In the genomic region with DNA sequence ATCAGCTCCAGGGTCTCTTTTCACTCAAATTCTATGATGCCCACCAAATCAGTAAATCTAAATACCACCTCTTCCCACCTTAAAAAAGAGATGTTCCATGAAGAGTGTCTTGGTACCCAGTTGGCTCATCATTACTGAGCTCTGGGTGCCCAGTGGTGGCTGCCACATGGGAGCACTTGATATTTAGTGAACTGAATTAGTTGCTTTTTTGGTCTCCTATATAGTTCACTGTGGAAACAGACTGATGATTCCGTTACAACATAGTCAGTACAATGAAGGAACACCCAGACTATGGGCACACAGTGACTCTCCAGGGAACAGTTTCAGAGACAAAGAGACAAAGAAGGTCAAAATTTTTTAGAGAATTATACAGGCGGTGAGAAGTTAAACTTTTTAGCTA, we compare ENCODE assay signal across 19 cellular contexts. TPM values are rescaled to one million over a fixed set of nuclear protein-coding genes. Genes with fewer than 3 reads are reported as not detected.
A peak's percentile ranks its signal among the peaks of the same experiment; 100 is the strongest.
DNase-seq lines count a peak whose midpoint lies in the region; ATAC-seq, FAIRE-seq and TF ChIP-seq lines count a peak whose summit lies in the region.
"Had no signal": no experiment of that assay in that cellular context is flagged by ENCODE, and none has a peak within 500 bp of the region (broad histone marks: within the 10 kb centered on the region; RNA-seq: fewer than 3 reads in every experiment).

No MANE protein-coding gene starts in this region.

- in situ Hi-C loops in K562 (cut with MboI) = no loop called here

- no peak overlapping the region for H2BK15ac ChIP-seq in H9 (ENCODE audit: low read depth, low read length)

- no TSS peak for BruUV-seq in K562 (replicated peaks; lab: Mats Ljungman, UMichigan)

- H3K9ac ChIP-seq in H9 (ENCODE audit: extremely low read depth, insufficient read length, low read length) (peak overlapping the region; percentile 34), K562 (ENCODE audit: insufficient read depth in 1 of 2, low read depth in 2 of 2, low read length in 2 of 2) (peak overlapping the region; percentile 33 to 68; a peak in 3 of 4 replicates), smooth muscle cell (ENCODE audit: low read depth) (no peak overlapping the region), Karpas-422 (ENCODE audit: low read length) (no peak overlapping the region)

- H3K23ac ChIP-seq in H9 (ENCODE audit: insufficient read length, low read depth, low read length) = no peak overlapping the region

- no peaks in the 10 kb centered on the region for H3K9me2 ChIP-seq in Karpas-422 (replicated peaks; ENCODE audit: insufficient read depth, low read length)

- intact Hi-C loops in K562 (cut with micrococcal nuclease) = no loop called here

- peaks cover 14% of the 10 kb centered on the region for H3K23me2 ChIP-seq in H9 (ENCODE audit: insufficient read length, low read depth, low read length, poor library complexity, severe bottlenecking)

- H3K4me2 ChIP-seq in H9 (ENCODE audit: insufficient read depth, insufficient read length, low read length) (no peak overlapping the region), K562 (ENCODE audit: insufficient read depth, low read length) (peak overlapping the region; percentile 87), smooth muscle cell (peak overlapping the region; percentile 23), Karpas-422 (ENCODE audit: low read depth, low read length, poor library complexity, severe bottlenecking) (no peak overlapping the region)

- no peak overlapping the region for H3T11ph ChIP-seq in H9 (ENCODE audit: low read length)

- H3K4me1 ChIP-seq in H9 (ENCODE audit: insufficient read depth, low read length) = peaks cover 15% of the 10 kb centered on the region
- H3K4me1 ChIP-seq in K562 (replicated peaks in 1 of 2; ENCODE audit: control insufficient read depth in 2 of 2, insufficient read depth in 2 of 2, low read length in 2 of 2) = peaks cover 33 to 41% of the 10 kb centered on the region in 2 experiments
- peaks cover 39% of the 10 kb centered on the region for H3K4me1 ChIP-seq in smooth muscle cell (ENCODE audit: low read depth)
- peaks cover 32% of the 10 kb centered on the region for H3K4me1 ChIP-seq in Karpas-422 (ENCODE audit: low read length)

- H3K4me3 Mint-ChIP-seq in activated naive CD8-positive, alpha-beta T cell = peak overlapping the region; percentile 82
- no peak overlapping the region for H3K4me3 Mint-ChIP-seq in activated naive CD8-positive, alpha-beta T cell treated with anti-CD3 and anti-CD28 coated beads for 36 hours
- H3K4me3 Mint-ChIP-seq in H9 = no peak overlapping the region

- H3K56ac ChIP-seq in H9 (ENCODE audit: insufficient read length, low read depth, low read length) = no peak overlapping the region

- H3K79me2 ChIP-seq in H9 (ENCODE audit: insufficient read depth, low read length) = peaks cover 5% of the 10 kb centered on the region; the same call in 1 of the 2 replicates
- H3K79me2 ChIP-seq in K562 (ENCODE audit: control insufficient read depth, insufficient read depth, low read length) = peaks cover 36% of the 10 kb centered on the region; the same call in 2 of the 3 replicates
- peaks cover 61% of the 10 kb centered on the region for H3K79me2 ChIP-seq in smooth muscle cell (ENCODE audit: low read depth)
- peaks cover 25% of the 10 kb centered on the region for H3K79me2 ChIP-seq in Karpas-422 (ENCODE audit: low read length)

- H3K9me3 Mint-ChIP-seq in activated naive CD8-positive, alpha-beta T cell (ENCODE audit: low read depth) = no peaks in the 10 kb centered on the region
- no peaks in the 10 kb centered on the region for H3K9me3 Mint-ChIP-seq in activated naive CD8-positive, alpha-beta T cell treated with anti-CD3 and anti-CD28 coated beads for 36 hours
- no peaks in the 10 kb centered on the region for H3K9me3 Mint-ChIP-seq in H9

- no peak overlapping the region for H3K4ac ChIP-seq in H9 (ENCODE audit: low read depth, low read length)

- peaks cover 16% of the 10 kb centered on the region for H3F3A ChIP-seq in smooth muscle cell (ENCODE audit: low read depth)

- no peak overlapping the region for H4K91ac ChIP-seq in H9 (ENCODE audit: insufficient read length, low read depth, low read length)

- H3K9me3 ChIP-seq in H9 (ENCODE audit: control insufficient read depth, low read depth, low read length) (no peaks in the 10 kb centered on the region), K562 (replicated peaks; ENCODE audit: control insufficient read depth, insufficient read depth, low read depth, low read length) (no peaks in the 10 kb centered on the region), smooth muscle cell (replicated peaks; ENCODE audit: low read depth) (no peaks in the 10 kb centered on the region), Karpas-422 (ENCODE audit: low read length) (no peaks in the 10 kb centered on the region)
- H3K9me3 ChIP-seq: lower lobe of right lung had no signal

- no peaks in the 10 kb centered on the region for H3K36me3 Mint-ChIP-seq in activated naive CD8-positive, alpha-beta T cell
- H3K36me3 Mint-ChIP-seq in activated naive CD8-positive, alpha-beta T cell treated with anti-CD3 and anti-CD28 coated beads for 36 hours = peaks cover 2% of the 10 kb centered on the region
- H3K36me3 Mint-ChIP-seq in H9 (ENCODE audit: insufficient read depth in 1 of 3, low read depth in 3 of 3) = 0 out of 7 replicates have a peak, but pooled peaks cover 0 to 5% (median 0%) of the 10 kb centered on the region in 3 experiments

- no peak for TF ChIP-seq EP300 in K562 (IDR thresholded peaks at IDR 0.05; ENCODE audit: low read length)

- H3K27ac ChIP-seq in H9 (ENCODE audit: insufficient read length, low read depth, low read length) = peak overlapping the region; percentile 2
- peak overlapping the region; percentile 73 for H3K27ac ChIP-seq in K562 (ENCODE audit: extremely low read depth, low read depth, low read length)
- H3K27ac ChIP-seq in smooth muscle cell (ENCODE audit: low read depth) = peak overlapping the region; percentile 33
- H3K27ac ChIP-seq in Karpas-422 (ENCODE audit: low read length) = no peak overlapping the region
- H3K27ac ChIP-seq: lower lobe of right lung, SK-N-MC had no signal

- ATAC-seq in K562 (no peak), HG03108 (IDR thresholded peaks at IDR 0.05; ENCODE audit: unreplicated experiment) (no peak), GM19328 (IDR thresholded peaks at IDR 0.05; ENCODE audit: unreplicated experiment) (no peak)
- ATAC-seq: lower lobe of right lung had no signal

- no peak overlapping the region for H3K18ac ChIP-seq in H9 (ENCODE audit: insufficient read length, low read depth, low read length)

- POLR2A ChIA-PET in K562 (lab: Yijun Ruan, JAX) = interaction anchor here (0.6 to 4.9 kb wide), 6 partner anchors 9 to 542 kb away, joined by 3 to 46 read pairs (median 4); no protein-coding TSS in a partner anchor

- no peak for TF ChIP-seq POLR2A in K562 (conservative IDR thresholded peaks at IDR 0.05)

- H3K14ac ChIP-seq in H9 (ENCODE audit: insufficient read depth, low read length) = no peak overlapping the region

- H2AFZ ChIP-seq in H9 (ENCODE audit: low read length) = no peak overlapping the region
- peak overlapping the region; percentile 86 for H2AFZ ChIP-seq in K562 (ENCODE audit: low read depth, low read length)
- H2AFZ ChIP-seq in smooth muscle cell (ENCODE audit: low read depth) = no peak overlapping the region
- no peak overlapping the region for H2AFZ ChIP-seq in Karpas-422 (ENCODE audit: low read length)

- CTCF ChIA-PET in K562 (lab: Yijun Ruan, JAX; ENCODE audit: low intra/inter-chr PET ratio) = no interaction called here

- H3K27me3 Mint-ChIP-seq in activated naive CD8-positive, alpha-beta T cell = no peaks in the 10 kb centered on the region
- no peaks in the 10 kb centered on the region for H3K27me3 Mint-ChIP-seq in activated naive CD8-positive, alpha-beta T cell treated with anti-CD3 and anti-CD28 coated beads for 36 hours
- no peaks in the 10 kb centered on the region for H3K27me3 Mint-ChIP-seq in H9 (ENCODE audit: low read depth)

- no peak overlapping the region for H3K4me3 ChIP-seq in K562
- H3K4me3 ChIP-seq in smooth muscle cell = no peak overlapping the region
- H3K4me3 ChIP-seq in Karpas-422 (ENCODE audit: low read length) = no peak overlapping the region
- H3K4me3 ChIP-seq: lower lobe of right lung, SK-N-MC had no signal

- H3K27me3 ChIP-seq in H9 (ENCODE audit: insufficient read depth, low read length) (no peaks in the 10 kb centered on the region), K562 (ENCODE audit: control insufficient read depth in 2 of 2, insufficient read depth in 2 of 2, low read length in 2 of 2) (no peaks in the 10 kb centered on the region), smooth muscle cell (ENCODE audit: low read depth) (no peaks in the 10 kb centered on the region), Karpas-422 (ENCODE audit: low read length) (no peaks in the 10 kb centered on the region)

- no peak overlapping the region for H2BK12ac ChIP-seq in H9 (ENCODE audit: insufficient read length, low read depth, low read length)

- H3K4me1 Mint-ChIP-seq in activated naive CD8-positive, alpha-beta T cell (ENCODE audit: low read depth) = peaks cover 15% of the 10 kb centered on the region
- peaks cover 21% of the 10 kb centered on the region for H3K4me1 Mint-ChIP-seq in activated naive CD8-positive, alpha-beta T cell treated with anti-CD3 and anti-CD28 coated beads for 36 hours
- peaks cover 3 to 4% of the 10 kb centered on the region in 2 experiments; a peak in 3 of 4 replicates for H3K4me1 Mint-ChIP-seq in H9

- H2AK5ac ChIP-seq in H9 (ENCODE audit: insufficient read length, low read length) = no peak overlapping the region

- H3K9me1 ChIP-seq in K562 (ENCODE audit: control insufficient read depth, insufficient read depth, low read length) = no peaks in the 10 kb centered on the region

- TF ChIP-seq CTCF in H9 (conservative IDR thresholded peaks at IDR 0.05) (no peak), K562 (IDR thresholded peaks at IDR 0.05 in 2 of 3, conservative IDR thresholded peaks at IDR 0.05 in 1 of 3; ENCODE audit: insufficient read depth in 2 of 3, low read depth in 1 of 3, low read length in 3 of 3) (no peak), smooth muscle cell (IDR thresholded peaks at IDR 0.05; ENCODE audit: borderline replicate concordance, insufficient read depth, poor library complexity, severe bottlenecking) (no peak)

- no CpG with 5 or more reads among the region's 2 CpGs for WGBS in H9 (ENCODE audit: extremely low coverage, insufficient read length, low lambda C conversion rate)
- 33% methylated on average over 2 of the region's 2 CpGs for WGBS in K562 (ENCODE audit: insufficient coverage, low coverage, missing lambda C conversion rate)
- 87% methylated on average over 2 of the region's 2 CpGs for WGBS in smooth muscle cell (ENCODE audit: low lambda C conversion rate)

- H3K27ac Mint-ChIP-seq in activated naive CD8-positive, alpha-beta T cell = no peak overlapping the region
- no peak overlapping the region for H3K27ac Mint-ChIP-seq in activated naive CD8-positive, alpha-beta T cell treated with anti-CD3 and anti-CD28 coated beads for 36 hours
- H3K27ac Mint-ChIP-seq in H9 = peak overlapping the region; percentile 0 to 65 (median 56); a peak in 5 of 7 replicates

- no peak for DNase-seq in activated naive CD8-positive, alpha-beta T cell treated with anti-CD3 and anti-CD28 coated beads for 36 hours
- no peak for DNase-seq in H9
- DNase-seq in K562 (ENCODE audit: extremely low read depth in 1 of 4, low spot score in 3 of 4) = no peak
- no peak for DNase-seq in smooth muscle cell (lab: John Stamatoyannopoulos, UW; ENCODE audit: unreplicated experiment)
- no peak for DNase-seq in Karpas-422
- DNase-seq: activated effector memory CD4-positive, alpha-beta T cell treated with Interleukin-2 at 50 U/mL for 16 hours; effector CD4-positive, alpha-beta T cell; GF-D8; lower lobe of right lung; NCI-H1694; NCI-H2227 treated with DMSO at 0.1 percent for 48 hours; stimulated activated CD4-positive, alpha-beta T cell treated with anti-CD3 and anti-CD28 coated beads, Interleukin-4, amount 100 ng/mL, for 24 hours had no signal

- H4K5ac ChIP-seq in H9 (ENCODE audit: insufficient read length, low read depth, low read length) = no peak overlapping the region

- no peak for FAIRE-seq in K562 (lab: Jason Lieb, UNC)
- FAIRE-seq: GM12892, RCC 7860, TTC549 had no signal

- H2BK120ac ChIP-seq in H9 (ENCODE audit: low read depth, low read length, poor library complexity, severe bottlenecking) = no peak overlapping the region

- no peak overlapping the region for H2BK20ac ChIP-seq in H9 (ENCODE audit: low read depth, low read length, poor library complexity, severe bottlenecking)

- H4K20me1 ChIP-seq in H9 (ENCODE audit: control insufficient read depth, insufficient read depth, insufficient read length) (no peaks in the 10 kb centered on the region), K562 (replicated peaks; ENCODE audit: control insufficient read depth, insufficient read depth, low read length) (no peaks in the 10 kb centered on the region), smooth muscle cell (ENCODE audit: low read depth) (peaks cover 29% of the 10 kb centered on the region), Karpas-422 (ENCODE audit: insufficient read depth, low read depth, low read length) (peaks cover 56% of the 10 kb centered on the region)

- no peak overlapping the region for H2BK5ac ChIP-seq in H9 (ENCODE audit: insufficient read length, low read length)

- no peak for TF ChIP-seq RAD21 in K562 (CRISPR knock-in tag; conservative IDR thresholded peaks at IDR 0.05 in 1 of 2, IDR thresholded peaks at IDR 0.05 in 1 of 2)

- H3K79me1 ChIP-seq in H9 (ENCODE audit: insufficient read depth, low read depth, low read length, poor library complexity, severe bottlenecking) = peaks cover 3% of the 10 kb centered on the region

- H3K36me3 ChIP-seq in K562 (ENCODE audit: control insufficient read depth, insufficient read depth, low read length) (no peaks in the 10 kb centered on the region; the same call in 2 of the 3 replicates), smooth muscle cell (ENCODE audit: low read depth) (no peaks in the 10 kb centered on the region), Karpas-422 (ENCODE audit: insufficient read depth, low read length) (peaks cover 12% of the 10 kb centered on the region; the same call in 1 of the 2 replicates)
- H3K36me3 ChIP-seq: lower lobe of right lung had no signal

- H4K8ac ChIP-seq in H9 (replicated peaks; ENCODE audit: insufficient read length, low read depth, low read length) = no peak overlapping the region

RNA-seq across cellular contexts. Expression of a gene that starts 14.7 kb away (rescaled TPM):
- total RNA-seq in activated naive CD8-positive, alpha-beta T cell treated with anti-CD3 and anti-CD28 coated beads for 36 hours = 100 to 1,000 TPM; 109 to 119 TPM
- total RNA-seq in H9 (2021) = 103 and 106 TPM in 2 replicates
- 30.4 and 53.6 TPM in 2 replicates for total RNA-seq in K562 (2011; cell fraction: chromatin; rRNA removed; ENCODE audit: low replicate concordance)
- total RNA-seq in K562 (2011; cell fraction: nucleolus; rRNA removed) = 21.0 and 21.6 TPM in 2 replicates
- 32.7 and 52.1 TPM in 2 replicates for total RNA-seq in K562 (2011; cell fraction: nucleoplasm; rRNA removed)
- 45.3 and 46.7 TPM in 2 replicates for total RNA-seq in K562 (2014; rRNA removed)
- 70.8 and 81.3 TPM in 2 replicates for total RNA-seq in K562 (2014; rRNA removed; fragmentation: Illumina TruSeq; extraction: Trizol)
- 44.3 and 53.0 TPM in 2 replicates for total RNA-seq in K562 (2015; rRNA removed; fragmentation: Illumina TruSeq; extraction: Trizol)
- 74.2 and 76.9 TPM in 2 replicates for total RNA-seq in K562 (2021)
- 35.4 and 55.0 TPM in 2 replicates for polyA plus RNA-seq in K562 (2011; rRNA removed)
- polyA plus RNA-seq in K562 (2011; cell fraction: cytosol; rRNA removed) = 16.4 TPM in 2 replicates
- 22.7 and 24.9 TPM in 2 replicates for polyA plus RNA-seq in K562 (2011; cell fraction: nucleus; rRNA removed)
- 44.5 and 48.2 TPM in 2 replicates for polyA plus RNA-seq in K562 (2012)
- polyA plus RNA-seq in K562 (2014; fragmentation: Illumina TruSeq; extraction: Trizol) = 43.9 and 46.5 TPM in 2 replicates
- polyA plus RNA-seq in K562 (2014; fragmentation: Nextera tagmentation; extraction: Ambion mirVana) = 10 to 100 TPM; 20.8 to 21.0 TPM
- polyA plus RNA-seq in K562 (2014; rRNA removed) = 28.8 and 29.0 TPM in 2 replicates
- polyA minus RNA-seq in K562 (2011; rRNA and poly(A)+ RNA removed) = 33.4 and 50.0 TPM in 2 replicates
- polyA minus RNA-seq in K562 (2011; cell fraction: cytosol; rRNA and poly(A)+ RNA removed) = 21.0 and 27.0 TPM in 2 replicates
- 11.6 and 19.1 TPM in 2 replicates for polyA minus RNA-seq in K562 (2011; cell fraction: nucleus; rRNA and poly(A)+ RNA removed)
- 48.7 and 53.3 TPM in 2 replicates for total RNA-seq in smooth muscle cell
- 28.2 and 35.2 TPM in 2 replicates for polyA plus RNA-seq in smooth muscle cell
- 95.9 and 115 TPM in 2 replicates for total RNA-seq in Karpas-422 (2014; rRNA removed; shearing (Covaris generic); ENCODE audit: low replicate concordance)

Comparison
In these comparisons a context has a peak if more than half of its experiments do, and no peak if none do; other contexts are left out.
1. H3K27ac Mint-ChIP-seq: peak in H9 (3 of 3); none in activated naive CD8-positive, alpha-beta T cell (single experiment) and activated naive CD8-positive, alpha-beta T cell treated with anti-CD3 and anti-CD28 coated beads for 36 hours (single experiment).
2. H3K4me2 ChIP-seq: peak in K562 (single experiment) and smooth muscle cell (single experiment); none in H9 (single experiment) and Karpas-422 (single experiment).
3. H3K9ac ChIP-seq: peak in H9 (single experiment) and K562 (2 of 2); none in smooth muscle cell (single experiment) and Karpas-422 (single experiment).